ENCODE assay signal across 7 cellular contexts in genomic region chr6:28443112-28443773, GRCh38. TPM values are rescaled to one million over a fixed set of nuclear protein-coding genes. Genes with fewer than 3 reads are reported as not detected.
A peak's percentile ranks its signal among the peaks of the same experiment; 100 is the strongest.
DNase-seq lines count a peak whose midpoint lies in the region; ATAC-seq and TF ChIP-seq lines count a peak whose summit lies in the region.

Gene ZSCAN23 (minus strand): TSS chr6:28443491. CDS start chr6:28436266, 7,225 bp downstream.

- peak; percentile 47 for ATAC-seq in GM18867 (IDR thresholded peaks at IDR 0.05; ENCODE audit: unreplicated experiment)
- ATAC-seq in HG03135 (IDR thresholded peaks at IDR 0.05; ENCODE audit: unreplicated experiment): peak; percentile 86
- peak; percentile 93 for ATAC-seq in activated CD8-positive, alpha-beta T cell treated with anti-CD3 and anti-CD28 coated beads, Interleukin-2, amount 10 ng/mL, durations not matched to agents 7 days and 5 days
- ATAC-seq in lung (ENCODE audit: insufficient read depth, low FRiP score): peak; percentile 92

- DNase-seq in NCI-H510A (lab: John Stamatoyannopoulos, UW): peak; percentile 69
- DNase-seq in activated CD8-positive, alpha-beta T cell treated with anti-CD3 and anti-CD28 coated beads, Interleukin-2, amount 10 ng/mL, durations not matched to agents 7 days and 5 days: peak; percentile 94
- DNase-seq in effector memory CD4-positive, alpha-beta T cell: peak; percentile 71 to 79 (median 77)
- DNase-seq in lung (ENCODE audit: low spot score): peak; percentile 81
- peak; percentile 67 to 79 for DNase-seq in stimulated activated CD4-positive, alpha-beta T cell treated with anti-CD3 and anti-CD28 coated beads, Interleukin-4, amount 100 ng/mL, for 48 hours (ENCODE audit: low read depth in 2 of 2)

- peaks cover 33% of the 10 kb centered on the region for H3K36me3 Mint-ChIP-seq in activated CD8-positive, alpha-beta T cell treated with anti-CD3 and anti-CD28 coated beads, Interleukin-2, amount 10 ng/mL, durations not matched to agents 7 days and 5 days (ENCODE audit: low read depth)

- H3K27me3 Mint-ChIP-seq in activated CD8-positive, alpha-beta T cell treated with anti-CD3 and anti-CD28 coated beads, Interleukin-2, amount 10 ng/mL, durations not matched to agents 7 days and 5 days (ENCODE audit: low read depth): peaks cover 2% of the 10 kb centered on the region

- POLR2A ChIA-PET in activated CD8-positive, alpha-beta T cell treated with anti-CD3 and anti-CD28 coated beads, Interleukin-2, amount 10 ng/mL, durations not matched to agents 7 days and 5 days (lab: Charles Lee): interaction anchor here (0.8 to 1.2 kb wide), 4 partner anchors 8 to 550 kb away, joined by 3 to 7 read pairs (median 3); a partner anchor contains a TSS

- H3K9me3 Mint-ChIP-seq in activated CD8-positive, alpha-beta T cell treated with anti-CD3 and anti-CD28 coated beads, Interleukin-2, amount 10 ng/mL, durations not matched to agents 7 days and 5 days (ENCODE audit: insufficient read depth): peaks cover 21% of the 10 kb centered on the region

- peaks cover 7% of the 10 kb centered on the region for H3K4me1 ChIP-seq in effector memory CD4-positive, alpha-beta T cell (ENCODE audit: control insufficient read depth, insufficient read depth, low read length, poor library complexity, severe bottlenecking)
- peaks cover 0 to 5% of the 10 kb centered on the region in 2 donors for H3K4me1 ChIP-seq in lung (ENCODE audit: control insufficient read depth in 2 of 2, insufficient read depth in 2 of 2, low read length in 2 of 2)

- no peak for TF ChIP-seq CTCF in lung (IDR thresholded peaks at IDR 0.05; ENCODE audit: control extremely low read depth, extremely low read depth)

- peak within 1 kb of the TSS; percentile 100 for H3K27ac Mint-ChIP-seq in activated CD8-positive, alpha-beta T cell treated with anti-CD3 and anti-CD28 coated beads, Interleukin-2, amount 10 ng/mL, durations not matched to agents 7 days and 5 days

- peaks cover 4% of the 10 kb centered on the region for H3K9me3 ChIP-seq in effector memory CD4-positive, alpha-beta T cell (ENCODE audit: control insufficient read depth, low read length)
- peaks cover 0 to 12% of the 10 kb centered on the region in 2 donors for H3K9me3 ChIP-seq in lung (ENCODE audit: control insufficient read depth in 2 of 2, insufficient read depth in 1 of 2, low read length in 1 of 2)

- no peaks in the 10 kb centered on the region for H3K36me3 ChIP-seq in effector memory CD4-positive, alpha-beta T cell (ENCODE audit: control insufficient read depth, insufficient read depth, low read length)
- H3K36me3 ChIP-seq in lung (ENCODE audit: control insufficient read depth in 2 of 2, insufficient read depth in 2 of 2, low read length in 2 of 2): peaks cover 0 to 4% of the 10 kb centered on the region in 2 donors

- peak within 1 kb of the TSS; percentile 95 for H3K4me3 Mint-ChIP-seq in activated CD8-positive, alpha-beta T cell treated with anti-CD3 and anti-CD28 coated beads, Interleukin-2, amount 10 ng/mL, durations not matched to agents 7 days and 5 days

- peaks cover 45% of the 10 kb centered on the region for H3K4me1 Mint-ChIP-seq in activated CD8-positive, alpha-beta T cell treated with anti-CD3 and anti-CD28 coated beads, Interleukin-2, amount 10 ng/mL, durations not matched to agents 7 days and 5 days (ENCODE audit: low read depth)

- CTCF ChIA-PET in activated CD8-positive, alpha-beta T cell treated with anti-CD3 and anti-CD28 coated beads, Interleukin-2, amount 10 ng/mL, durations not matched to agents 7 days and 5 days (lab: Charles Lee): interaction anchor here (1.0 to 1.7 kb wide), 5 partner anchors 17 to 96 kb away, joined by 3 to 5 read pairs (median 4); no protein-coding TSS in a partner anchor

- WGBS in lung, 2 donors: 0 to 1% methylated on average over 32 of the region's 32 CpGs

- H3K4me3 ChIP-seq in effector memory CD4-positive, alpha-beta T cell (ENCODE audit: insufficient read depth, low read depth, low read length, poor library complexity, severe bottlenecking): peak within 1 kb of the TSS; percentile 42
- H3K4me3 ChIP-seq in lung: peak within 1 kb of the TSS; percentile 56

- peaks cover 8% of the 10 kb centered on the region for H3K27me3 ChIP-seq in effector memory CD4-positive, alpha-beta T cell (replicated peaks; ENCODE audit: control insufficient read depth, insufficient read depth, low read length, poor library complexity, severe bottlenecking)
- H3K27me3 ChIP-seq in lung (ENCODE audit: control insufficient read depth, insufficient read depth): no peaks in the 10 kb centered on the region

- H3K27ac ChIP-seq in effector memory CD4-positive, alpha-beta T cell (ENCODE audit: insufficient read depth, low read length, poor library complexity, severe bottlenecking): no peak within 1 kb of the TSS
- peak within 1 kb of the TSS in 1 of 2 donors; percentile 47 for H3K27ac ChIP-seq in lung (ENCODE audit: low read depth in 1 of 2, low read length in 1 of 2)

RNA-seq across cellular contexts. Expression of gene ZSCAN23, which starts in this region (rescaled TPM):
- under 1 TPM; 0.79 to 0.83 TPM for total RNA-seq in activated CD8-positive, alpha-beta T cell treated with anti-CD3 and anti-CD28 coated beads, Interleukin-2, amount 10 ng/mL, durations not matched to agents 7 days and 5 days
- total RNA-seq in lung: 10 to 100 TPM in 1 of 2 donors, 1 to 10 TPM in 1; 3.0 to 17.2 TPM
- under 1 TPM; 0.18 to 0.66 TPM for polyA plus RNA-seq in lung

Comparison
In these comparisons a context has a peak if more than half of its experiments do, and no peak if none do; other contexts are left out.
1. Peak in DNase-seq and ATAC-seq in activated CD8-positive, alpha-beta T cell treated with anti-CD3 and anti-CD28 coated beads, Interleukin-2, amount 10 ng/mL, durations not matched to agents 7 days and 5 days; RNA of the gene not detected or under 1 TPM.